In the genomic region with DNA sequence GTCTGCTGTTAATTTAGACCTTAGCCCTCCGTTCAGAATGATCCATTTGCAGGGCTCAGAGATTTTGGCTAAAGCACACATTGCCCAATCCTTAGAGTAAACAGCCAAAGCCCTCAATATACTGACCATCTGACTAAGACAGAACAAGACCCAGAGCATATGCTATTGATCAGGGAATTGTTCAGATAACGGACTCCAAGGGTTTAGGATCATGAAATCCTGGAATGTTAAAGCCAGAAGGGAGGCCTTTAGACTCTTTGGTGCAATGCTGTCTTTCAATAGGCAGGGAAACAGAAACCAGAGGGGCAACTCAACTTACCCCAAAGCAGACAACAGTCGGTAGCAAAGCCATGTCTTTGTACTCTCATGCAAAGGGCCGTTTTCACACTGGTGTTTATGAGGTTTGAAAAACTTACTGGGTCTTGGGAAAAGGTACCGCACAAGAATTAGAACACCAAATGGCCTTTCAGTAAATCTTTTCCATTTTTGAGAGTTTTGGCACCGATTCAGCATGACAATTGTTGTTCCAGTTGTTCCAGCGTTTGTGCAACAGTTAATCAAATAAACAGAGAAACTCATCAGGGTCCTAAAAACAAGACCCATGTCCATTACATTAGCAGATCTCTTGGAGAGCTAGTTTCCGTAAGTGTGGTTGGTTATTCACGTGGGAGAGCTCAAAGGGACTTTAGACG, we compare ENCODE assay signal across 9 cellular contexts.
A peak's percentile ranks its signal among the peaks of the same experiment; 100 is the strongest.
DNase-seq lines count a peak whose midpoint lies in the region; ATAC-seq, FAIRE-seq and TF ChIP-seq lines count a peak whose summit lies in the region.
"Had no signal": no experiment of that assay in that cellular context is flagged by ENCODE, and none has a peak within 500 bp of the region (broad histone marks: within the 10 kb centered on the region; RNA-seq: fewer than 3 reads in every experiment).

No MANE protein-coding gene starts in this region.

- peak overlapping the region; percentile 32 for H3K18ac ChIP-seq in H1 (ENCODE audit: extremely low read depth, low read length)

- H3K9ac ChIP-seq in MM.1S (ENCODE audit: low read length) (no peak overlapping the region), H1 (replicated peaks in 1 of 4; ENCODE audit: extremely low read depth in 1 of 4, low read depth in 3 of 4, low read length in 3 of 4) (peak overlapping the region in 3 of 4 experiments; percentile 55 to 92 (median 88); a peak in 6 of 7 replicates)

- intact Hi-C loops in thyroid gland (cut with DNase I), result no loop called here

- H3F3A ChIP-seq in MM.1S (ENCODE audit: insufficient read depth, low read length), result no peaks in the 10 kb centered on the region

- no peaks in the 10 kb centered on the region for H3K9me2 ChIP-seq in MM.1S (replicated peaks; ENCODE audit: insufficient read depth, low read length)

- no peaks in the 10 kb centered on the region for H4K20me1 ChIP-seq in MM.1S (ENCODE audit: insufficient read depth, low read length)
- peaks cover 0 to 4% of the 10 kb centered on the region in 2 experiments for H4K20me1 ChIP-seq in H1 (replicated peaks in 1 of 2; ENCODE audit: control insufficient read depth in 1 of 2, insufficient read depth in 2 of 2, low read length in 2 of 2)

- H2BK15ac ChIP-seq in H1 (ENCODE audit: low read length), result no peak overlapping the region

- no peak overlapping the region for H4K5ac ChIP-seq in H1 (ENCODE audit: insufficient read length, low read depth, low read length)

- H3K4me2 ChIP-seq in MM.1S (ENCODE audit: low read depth, low read length), result peak overlapping the region; percentile 15
- H3K4me2 ChIP-seq in H1 (ENCODE audit: insufficient read depth in 1 of 2, low read depth in 2 of 2, low read length in 2 of 2), result peak overlapping the region; percentile 81 to 98

- DNase-seq in MM.1S (no peak), H1 (ENCODE audit: low read depth in 1 of 2, low spot score in 2 of 2) (no peak), lung (ENCODE audit: low spot score) (no peak), thyroid gland (no peak), NCI-H1105 treated with DMSO at 0.1 percent for 48 hours (lab: John Stamatoyannopoulos, UW) (no peak), NCI-H2171 treated with DMSO at 0.1 percent for 48 hours (lab: John Stamatoyannopoulos, UW) (no peak)
- DNase-seq in stimulated activated CD8-positive, alpha-beta memory T cell treated with anti-CD3 and anti-CD28 coated beads, Interleukin-4, amount 100 ng/mL, for 48 hours, result no peak
- DNase-seq: effector memory CD8-positive, alpha-beta T cell had no signal

- CTCF ChIA-PET in H1 (lab: Charles Lee; ENCODE audit: partially characterized antibody), result interaction anchor here (1.6 kb wide), 1 partner anchor 168 kb away, joined by 5 read pairs; no protein-coding TSS in a partner anchor

- H3K79me2 ChIP-seq in MM.1S (ENCODE audit: low read length), result no peaks in the 10 kb centered on the region
- H3K79me2 ChIP-seq in H1 (ENCODE audit: control insufficient read depth in 1 of 2, insufficient read depth in 2 of 2, low read length in 2 of 2), result peaks cover 4 to 47% of the 10 kb centered on the region in 2 experiments; a peak in 3 of 4 replicates

- POLR2A ChIA-PET in H1 (lab: Charles Lee; ENCODE audit: partially characterized antibody), result interaction anchor here (1.1 kb wide), 1 partner anchor 16 kb away, joined by 3 read pairs; no protein-coding TSS in a partner anchor

- H4K91ac ChIP-seq in H1 (replicated peaks; ENCODE audit: insufficient read length, low read length), result no peak overlapping the region

- H3K36me3 ChIP-seq in MM.1S (replicated peaks; ENCODE audit: insufficient read depth, low read length) (no peaks in the 10 kb centered on the region), H1 (ENCODE audit: control insufficient read depth in 2 of 4, insufficient read depth in 4 of 4, low read length in 3 of 4) (peaks cover 0 to 5% (median 0%) of the 10 kb centered on the region in 4 experiments; a peak in 1 of 8 replicates), lung (ENCODE audit: control insufficient read depth in 2 of 2, insufficient read depth in 2 of 2, low read length in 2 of 2) (no peaks in the 10 kb centered on the region), thyroid gland (no peaks in the 10 kb centered on the region)

- ATAC-seq in lung (ENCODE audit: insufficient read depth, low FRiP score) (peak; percentile 44), GM18498 (IDR thresholded peaks at IDR 0.05; ENCODE audit: unreplicated experiment) (no peak)
- ATAC-seq: effector memory CD8-positive, alpha-beta T cell had no signal

- H3K27ac ChIP-seq in MM.1S (ENCODE audit: low read length) (no peak overlapping the region), H1 (ENCODE audit: low read depth, low read length) (peak overlapping the region; percentile 87; the same call in 1 of the 2 replicates), lung (ENCODE audit: low read depth in 1 of 2, low read length in 1 of 2) (peak overlapping the region in 1 of 2 donors; percentile 91), thyroid gland (peak overlapping the region; percentile 42 to 89 (median 79))

- H2AK5ac ChIP-seq in H1 (ENCODE audit: low read depth, low read length), result 0 out of 2 replicates have a peak overlapping the region, but pooled peaks have one; percentile 14

- no peak for FAIRE-seq in H1 (lab: Jason Lieb, UNC)

- H3K4ac ChIP-seq in H1 (replicated peaks; ENCODE audit: insufficient read length, low read depth, low read length), result no peak overlapping the region

- H3K27me3 ChIP-seq in MM.1S (replicated peaks; ENCODE audit: insufficient read depth, low read length), result peaks cover 29% of the 10 kb centered on the region
- no peaks in the 10 kb centered on the region for H3K27me3 ChIP-seq in H1 (replicated peaks in 1 of 4; ENCODE audit: control insufficient read depth in 3 of 4, extremely low read depth in 1 of 4, insufficient read depth in 3 of 4, low read length in 3 of 4)
- no peaks in the 10 kb centered on the region for H3K27me3 ChIP-seq in lung (ENCODE audit: control insufficient read depth, insufficient read depth)
- no peaks in the 10 kb centered on the region for H3K27me3 ChIP-seq in thyroid gland

- no peak for TF ChIP-seq RAD21 in H1 (IDR thresholded peaks at IDR 0.05 in 1 of 2, conservative IDR thresholded peaks at IDR 0.05 in 1 of 2; ENCODE audit: low read depth in 2 of 2, low read length in 2 of 2)

- TF ChIP-seq CTCF in MM.1S (IDR thresholded peaks at IDR 0.05; ENCODE audit: low read length), result no peak
- no peak for TF ChIP-seq CTCF in H1 (IDR thresholded peaks at IDR 0.05; ENCODE audit: control extremely low read depth in 1 of 3, insufficient read depth in 1 of 3, low read depth in 1 of 3, low read length in 3 of 3)
- no peak for TF ChIP-seq CTCF in lung (IDR thresholded peaks at IDR 0.05; ENCODE audit: control extremely low read depth, extremely low read depth)
- no peak for TF ChIP-seq CTCF in thyroid gland (IDR thresholded peaks at IDR 0.05)

- no peak overlapping the region for H3K23ac ChIP-seq in H1 (ENCODE audit: insufficient read length)

- peaks cover 4% of the 10 kb centered on the region for H3K79me1 ChIP-seq in H1 (ENCODE audit: low read depth, low read length)

- H3K56ac ChIP-seq in H1 (replicated peaks; ENCODE audit: insufficient read length, low read depth, low read length), result no peak overlapping the region

- 0 out of 2 replicates have a peak overlapping the region, but pooled peaks have one; percentile 21 for H2BK5ac ChIP-seq in H1 (ENCODE audit: low read depth, low read length)

- no peak overlapping the region for H3K14ac ChIP-seq in H1 (ENCODE audit: insufficient read length)

- H3K4me3 ChIP-seq in MM.1S (ENCODE audit: low read length) (peak overlapping the region; percentile 27; the same call in 1 of the 2 replicates), H1 (ENCODE audit: extremely low read depth in 1 of 4, insufficient read depth in 2 of 4, low read depth in 3 of 4, low read length in 4 of 4) (peak overlapping the region; percentile 76 to 95 (median 80)), lung (no peak overlapping the region), thyroid gland (replicated peaks in 1 of 3) (peak overlapping the region in 2 of 3 donors; percentile 38 to 57)

- 84% methylated on average over 10 of the region's 10 CpGs; no CpG with 5 or more reads in 1 of the 2 experiments for WGBS in H1 (ENCODE audit: extremely low coverage in 1 of 2, insufficient coverage in 1 of 2, insufficient read length in 1 of 2, insufficient replicate concordance in 2 of 2, low coverage in 1 of 2, low lambda C conversion rate in 2 of 2, missing lambda C conversion rate in 1 of 2), 2 experiments
- WGBS in lung, 2 donors, result 66 to 74% methylated on average over 10 of the region's 10 CpGs
- WGBS in thyroid gland, 2 donors, result 42 to 44% methylated on average over 10 of the region's 10 CpGs

- H3K4me1 ChIP-seq in MM.1S (ENCODE audit: low read length) (peaks cover 5% of the 10 kb centered on the region; the same call in 1 of the 2 replicates), H1 (replicated peaks in 1 of 4; ENCODE audit: control insufficient read depth in 3 of 4, insufficient read depth in 4 of 4, low read length in 3 of 4) (peaks cover 2 to 16% (median 6%) of the 10 kb centered on the region in 4 experiments; a peak in 5 of 7 replicates), lung (ENCODE audit: control insufficient read depth in 2 of 2, insufficient read depth in 2 of 2, low read length in 2 of 2) (peaks cover 14 to 32% of the 10 kb centered on the region in 2 donors), thyroid gland (peaks cover 14 to 15% of the 10 kb centered on the region in 2 donors)

- TF ChIP-seq POLR2A in H1 (IDR thresholded peaks at IDR 0.05; ENCODE audit: control extremely low read depth in 1 of 2, low read depth in 2 of 2, low read length in 2 of 2) (no peak), thyroid gland (IDR thresholded peaks at IDR 0.05) (no peak)

- H3K9me3 ChIP-seq in MM.1S (replicated peaks; ENCODE audit: insufficient read depth, low read length) (no peaks in the 10 kb centered on the region), H1 (ENCODE audit: insufficient read depth in 2 of 2, low read depth in 1 of 2, low read length in 1 of 2) (no peaks in the 10 kb centered on the region), lung (ENCODE audit: control insufficient read depth in 2 of 2, insufficient read depth in 1 of 2, low read length in 1 of 2) (peaks cover 0 to 7% of the 10 kb centered on the region in 2 donors), thyroid gland (no peaks in the 10 kb centered on the region)

- H4K8ac ChIP-seq in H1 (ENCODE audit: extremely low read depth, insufficient read depth, low read length), result no peak overlapping the region

- peak overlapping the region; percentile 51 for H2BK120ac ChIP-seq in H1 (replicated peaks; ENCODE audit: low read depth, low read length)

- no peak overlapping the region for H2BK20ac ChIP-seq in H1 (ENCODE audit: low read length)

- no peak for TF ChIP-seq EP300 in H1 (IDR thresholded peaks at IDR 0.05; ENCODE audit: borderline replicate concordance in 1 of 2, low read depth in 2 of 2, low read length in 2 of 2)

- H3K23me2 ChIP-seq in H1 (ENCODE audit: low read depth, low read length), result peaks cover 3% of the 10 kb centered on the region; the same call in 1 of the 2 replicates

- no peak overlapping the region for H2AFZ ChIP-seq in MM.1S (ENCODE audit: low read length)
- H2AFZ ChIP-seq in H1 (ENCODE audit: low read length), result peak overlapping the region; percentile 62; the same call in 1 of the 2 replicates

- no peak overlapping the region; the same call in 1 of the 2 replicates for H2BK12ac ChIP-seq in H1 (ENCODE audit: low read depth, low read length)

TF ChIP-seq in H1, 55 proteins besides CTCF, POLR2A, EP300 and RAD21 (continues in another document):
- TF ChIP-seq ZNF274 (IDR thresholded peaks at IDR 0.05; ENCODE audit: borderline replicate concordance, extremely low read depth, low read length), result no peak
- TF ChIP-seq YY1 (IDR thresholded peaks at IDR 0.05; ENCODE audit: low read depth, low read length), result no peak
